8 cellular contexts compared by ENCODE assay signal in the genomic region with DNA sequence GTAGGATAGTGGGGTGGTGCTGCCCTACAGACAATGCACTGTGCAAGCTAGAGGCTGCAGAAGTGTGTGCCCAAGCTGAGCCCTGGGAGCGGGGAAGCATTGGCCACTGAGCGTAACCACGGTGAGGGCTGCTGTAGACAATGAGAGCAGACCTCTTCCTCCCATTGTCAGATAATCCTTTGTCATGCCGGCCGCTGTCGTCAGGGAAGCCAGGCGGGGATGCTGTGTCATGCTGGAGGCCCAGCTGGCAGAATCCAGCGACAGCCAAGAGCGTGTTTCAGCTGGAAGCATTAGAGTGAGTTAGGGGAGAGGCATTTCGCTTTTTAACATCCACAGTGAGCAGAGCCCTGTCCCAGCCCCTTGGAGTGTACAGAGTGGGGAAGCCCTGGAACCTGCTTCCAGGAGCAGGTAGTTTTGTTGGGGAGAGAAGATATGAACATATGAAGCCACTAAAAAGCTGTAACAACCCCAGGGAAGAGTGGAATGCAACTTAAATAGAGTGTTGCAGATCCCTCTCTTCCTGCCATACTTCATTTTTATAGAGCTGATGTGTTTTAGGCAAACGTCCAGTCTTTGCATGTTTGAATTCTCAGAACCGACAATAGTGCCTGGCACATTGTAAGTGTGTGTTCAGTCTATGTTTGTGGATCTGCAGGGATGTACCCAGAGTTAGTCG. TPM values are rescaled to one million over a fixed set of nuclear protein-coding genes. Genes with fewer than 3 reads are reported as not detected.
DNase-seq lines count a peak whose midpoint lies in the region; ATAC-seq and FAIRE-seq lines count a peak whose summit lies in the region.

No MANE protein-coding gene starts in this region.

- no peak for FAIRE-seq in HTR-8/SVneo (lab: Jason Lieb, UNC)

- H3K9me3 Mint-ChIP-seq in activated naive CD8-positive, alpha-beta T cell treated with anti-CD3 and anti-CD28 coated beads for 36 hours: no peaks in the 10 kb centered on the region

- peaks cover 8% of the 10 kb centered on the region for H3K4me1 Mint-ChIP-seq in activated naive CD8-positive, alpha-beta T cell treated with anti-CD3 and anti-CD28 coated beads for 36 hours

- H3K9ac ChIP-seq in adipocyte (ENCODE audit: low read length): peak overlapping the region; percentile 64
- H3K9ac ChIP-seq in rectal smooth muscle tissue (ENCODE audit: low read length): no peak overlapping the region

- H3K9me3 ChIP-seq in adipocyte (ENCODE audit: control insufficient read depth, low read length): no peaks in the 10 kb centered on the region

- H3K27ac ChIP-seq in rectal smooth muscle tissue (ENCODE audit: low read depth, low read length): peak overlapping the region; percentile 77

- peaks cover 77% of the 10 kb centered on the region for H3K4me1 ChIP-seq in adipocyte (ENCODE audit: control insufficient read depth, insufficient read depth, low read length)
- H3K4me1 ChIP-seq in rectal smooth muscle tissue (ENCODE audit: control insufficient read depth, insufficient read depth, low read length): peaks cover 57% of the 10 kb centered on the region

- intact Hi-C loops in left ventricle myocardium superior (cut with micrococcal nuclease): loop anchor here (10.0 kb wide), 2 partner anchors 59 to 61 kb away; no protein-coding TSS in a partner anchor

- no peaks in the 10 kb centered on the region for H3K36me3 ChIP-seq in adipocyte (ENCODE audit: control insufficient read depth, insufficient read depth, low read length, severe bottlenecking)
- H3K36me3 ChIP-seq in rectal smooth muscle tissue (ENCODE audit: control insufficient read depth, insufficient read depth, low read length): no peaks in the 10 kb centered on the region

- H3K36me3 Mint-ChIP-seq in activated naive CD8-positive, alpha-beta T cell treated with anti-CD3 and anti-CD28 coated beads for 36 hours: no peaks in the 10 kb centered on the region

- no peak overlapping the region for H3K27ac Mint-ChIP-seq in activated naive CD8-positive, alpha-beta T cell treated with anti-CD3 and anti-CD28 coated beads for 36 hours

- in situ Hi-C loops in KBM-7 (cut with MboI; ENCODE audit: low pct_unique_long_range_greater_than_20kb, low sequenced_read_pairs): loop anchor here (25.0 kb wide), 1 partner anchor 91 kb away; no protein-coding TSS in a partner anchor

- ATAC-seq in left ventricle myocardium superior (peak; percentile 35), GM18868 (IDR thresholded peaks at IDR 0.05; ENCODE audit: unreplicated experiment) (no peak)

- no peak overlapping the region for H3K4me3 Mint-ChIP-seq in activated naive CD8-positive, alpha-beta T cell treated with anti-CD3 and anti-CD28 coated beads for 36 hours

- H3K27me3 Mint-ChIP-seq in activated naive CD8-positive, alpha-beta T cell treated with anti-CD3 and anti-CD28 coated beads for 36 hours: peaks cover 37% of the 10 kb centered on the region

- H3K4me3 ChIP-seq in adipocyte (ENCODE audit: low read length) (peak overlapping the region; percentile 5), rectal smooth muscle tissue (ENCODE audit: low read length) (no peak overlapping the region)

- DNase-seq in KBM-7 (peak; percentile 74), adipocyte (ENCODE audit: low read depth) (peak; percentile 81), left ventricle myocardium superior (peak; percentile 77), HTR-8/SVneo (ENCODE audit: insufficient read length, low spot score) (no peak)
- no peak for DNase-seq in stimulated activated CD4-positive, alpha-beta T cell treated with anti-CD3 and anti-CD28 coated beads, Interleukin-2, amount 100 ng/mL, for 48 hours
- no peak for DNase-seq in activated naive CD8-positive, alpha-beta T cell treated with anti-CD3 and anti-CD28 coated beads for 36 hours

- H3K27me3 ChIP-seq in adipocyte (replicated peaks; ENCODE audit: control insufficient read depth, insufficient read depth, low read length): no peaks in the 10 kb centered on the region
- H3K27me3 ChIP-seq in rectal smooth muscle tissue (ENCODE audit: control insufficient read depth, insufficient read depth, low read length): no peaks in the 10 kb centered on the region

RNA-seq across cellular contexts. Expression of a gene that starts 7.0 kb away (rescaled TPM):
- total RNA-seq in left ventricle myocardium superior: 59.9 TPM
- 1 to 10 TPM; 2.3 to 3.5 TPM for total RNA-seq in activated naive CD8-positive, alpha-beta T cell treated with anti-CD3 and anti-CD28 coated beads for 36 hours

Comparison
In these comparisons a context has a peak if more than half of its experiments do, and no peak if none do; other contexts are left out.
1. DNase-seq: peak in KBM-7 (single experiment), adipocyte (single experiment) and left ventricle myocardium superior (single experiment); none in stimulated activated CD4-positive, alpha-beta T cell treated with anti-CD3 and anti-CD28 coated beads, Interleukin-2, amount 100 ng/mL, for 48 hours (0 of 2), HTR-8/SVneo (single experiment) and activated naive CD8-positive, alpha-beta T cell treated with anti-CD3 and anti-CD28 coated beads for 36 hours (single experiment).
2. RNA of a gene that starts 7.0 kb away (total RNA-seq): 59.9 TPM in left ventricle myocardium superior (single experiment); 2.3 to 3.5 TPM in activated naive CD8-positive, alpha-beta T cell treated with anti-CD3 and anti-CD28 coated beads for 36 hours; every median in the first group is over 10 times any median in the second.